ENCODE assay signal across 34 cellular contexts in genomic region chr3:40573985-40574384, GRCh38.
"Had no signal": no experiment of that assay in that cellular context is flagged by ENCODE, and none has a peak within 500 bp of the region (broad histone marks: within the 10 kb centered on the region; RNA-seq: fewer than 3 reads in every experiment).

No MANE protein-coding gene starts in this region.

- DNase-seq: activated B cell treated with CpG ODN at 0.5 μM for 24 hours; activated CD4-positive, alpha-beta T cell treated with anti-CD3 and anti-CD28 coated beads for 48 hours; activated CD4-positive, alpha-beta T cell treated with anti-CD3 and anti-CD28 coated beads, Interleukin-2, amount 50 U/mL, for 1 hour; activated CD4-positive, alpha-beta T cell treated with anti-CD3 and anti-CD28 coated beads, Interleukin-2, amount 50 U/mL, for 48 hours; activated CD8-positive, alpha-beta memory T cell treated with anti-CD3 and anti-CD28 coated beads for 24 hours; activated CD8-positive, alpha-beta memory T cell treated with anti-CD3 and anti-CD28 coated beads, Interleukin-2, amount 50 U/mL, for 4 hours; activated CD8-positive, alpha-beta T cell treated with anti-CD3 and anti-CD28 coated beads for 36 hours; activated effector memory CD4-positive, alpha-beta T cell treated with anti-CD3 and anti-CD28 coated beads, Interleukin-2, amount 50 U/mL, for 16 hours; activated naive CD4-positive, alpha-beta T cell treated with anti-CD3 and anti-CD28 coated beads for 36 hours; activated naive CD8-positive, alpha-beta T cell treated with anti-CD3 and anti-CD28 coated beads for 36 hours; activated naive CD8-positive, alpha-beta T cell treated with anti-CD3 and anti-CD28 coated beads, Interleukin-2, amount 50 U/mL, for 24 hours; activated T-cell treated with anti-CD3 and anti-CD28 coated beads, Interleukin-2, amount 50 U/mL, for 1 hour; activated T-cell treated with anti-CD3 and anti-CD28 coated beads, Interleukin-2, amount 50 U/mL, for 48 hours; adrenal gland; aorta; body of pancreas; central memory CD4-positive, alpha-beta T cell; colonic mucosa; effector CD8-positive, alpha-beta T cell; esophagus squamous epithelium; foreskin melanocyte; heart right ventricle; T-helper 17 cell; T1000; WERI-Rb-1 had no signal

- ATAC-seq: activated CD4-positive, CD25-positive, alpha-beta regulatory T cell treated with anti-CD3 and anti-CD28 coated beads, Interleukin-2, amount 50 U/mL, for 24 hours; activated CD8-positive, alpha-beta T cell treated with anti-CD3 and anti-CD28 coated beads for 36 hours; activated naive CD8-positive, alpha-beta T cell treated with anti-CD3 and anti-CD28 coated beads, Interleukin-2, amount 50 U/mL, for 24 hours; body of pancreas; gastroesophageal sphincter; heart right ventricle; T-helper 17 cell had no signal

- H3K4me1 ChIP-seq: adrenal gland, body of pancreas, breast epithelium, colonic mucosa, esophagus squamous epithelium, gastroesophageal sphincter, heart right ventricle had no signal

- H3K27ac ChIP-seq: adrenal gland, body of pancreas, breast epithelium, cardiac muscle cell, colonic mucosa, epithelial cell of prostate, esophagus squamous epithelium, gastroesophageal sphincter, heart right ventricle, WERI-Rb-1 had no signal

- H3K27ac Mint-ChIP-seq: activated B cell treated with CpG ODN at 0.5 μM for 24 hours; activated CD8-positive, alpha-beta T cell treated with anti-CD3 and anti-CD28 coated beads for 36 hours; activated naive CD4-positive, alpha-beta T cell treated with anti-CD3 and anti-CD28 coated beads for 36 hours; activated naive CD4-positive, alpha-beta T cell treated with anti-CD3 and anti-CD28 coated beads, Interleukin-2, amount 50 U/mL, for 24 hours; activated naive CD8-positive, alpha-beta T cell treated with anti-CD3 and anti-CD28 coated beads for 36 hours; activated naive CD8-positive, alpha-beta T cell treated with anti-CD3 and anti-CD28 coated beads, Interleukin-2, amount 50 U/mL, for 24 hours; activated T-helper 1 cell treated with anti-CD3 and anti-CD28 coated beads, Interleukin-12 subunit alpha, Interleukin-12 subunit beta, Interleukin-2, Interleukin-4 antibody, amounts not matched to agents 30 ng/mL and 10 ng/mL and 1 ng/mL, durations not matched to agents 14 hours and 24 hours and 36 hours; activated T-helper 2 cell treated with anti-CD3 and anti-CD28 coated beads, Interferon-gamma antibody, Interleukin-2, Interleukin-4, amounts not matched to agents 10 μg/mL and 5 μg/mL and 100 μg/mL, durations not matched to agents 14 hours and 24 hours and 36 hours; T-helper 17 cell; T-helper 2 cell treated with Interferon-gamma antibody and Interleukin-4, amounts not matched to agents 5 μg/mL and 100 μg/mL, for 36 hours had no signal

- H3K36me3 ChIP-seq: adrenal gland, breast epithelium, cardiac muscle cell, colonic mucosa, esophagus squamous epithelium, gastroesophageal sphincter, heart right ventricle, WERI-Rb-1 had no signal

- H3K4me3 Mint-ChIP-seq: activated B cell treated with CpG ODN at 0.5 μM for 24 hours; activated CD8-positive, alpha-beta T cell treated with anti-CD3 and anti-CD28 coated beads for 36 hours; activated naive CD4-positive, alpha-beta T cell treated with anti-CD3 and anti-CD28 coated beads for 36 hours; activated naive CD4-positive, alpha-beta T cell treated with anti-CD3 and anti-CD28 coated beads, Interleukin-2, amount 50 U/mL, for 24 hours; activated naive CD8-positive, alpha-beta T cell treated with anti-CD3 and anti-CD28 coated beads for 36 hours; activated naive CD8-positive, alpha-beta T cell treated with anti-CD3 and anti-CD28 coated beads, Interleukin-2, amount 50 U/mL, for 24 hours; activated T-helper 1 cell treated with anti-CD3 and anti-CD28 coated beads, Interleukin-12 subunit alpha, Interleukin-12 subunit beta, Interleukin-2, Interleukin-4 antibody, amounts not matched to agents 30 ng/mL and 10 ng/mL and 1 ng/mL, durations not matched to agents 14 hours and 24 hours and 36 hours; T-helper 17 cell; T-helper 2 cell treated with Interferon-gamma antibody and Interleukin-4, amounts not matched to agents 5 μg/mL and 100 μg/mL, for 36 hours had no signal

- H3K4me3 ChIP-seq: adrenal gland, body of pancreas, breast epithelium, cardiac muscle cell, colonic mucosa, esophagus squamous epithelium, gastroesophageal sphincter, heart right ventricle had no signal

- H3K4me1 Mint-ChIP-seq: activated B cell treated with CpG ODN at 0.5 μM for 24 hours; activated naive CD4-positive, alpha-beta T cell treated with anti-CD3 and anti-CD28 coated beads, Interleukin-2, amount 50 U/mL, for 24 hours; activated naive CD8-positive, alpha-beta T cell treated with anti-CD3 and anti-CD28 coated beads, Interleukin-2, amount 50 U/mL, for 24 hours; T-helper 17 cell had no signal

- H3K9me3 Mint-ChIP-seq: activated B cell treated with CpG ODN at 0.5 μM for 24 hours; activated CD8-positive, alpha-beta T cell treated with anti-CD3 and anti-CD28 coated beads for 36 hours; activated naive CD4-positive, alpha-beta T cell treated with anti-CD3 and anti-CD28 coated beads for 36 hours; activated naive CD4-positive, alpha-beta T cell treated with anti-CD3 and anti-CD28 coated beads, Interleukin-2, amount 50 U/mL, for 24 hours; activated naive CD8-positive, alpha-beta T cell treated with anti-CD3 and anti-CD28 coated beads for 36 hours; activated naive CD8-positive, alpha-beta T cell treated with anti-CD3 and anti-CD28 coated beads, Interleukin-2, amount 50 U/mL, for 24 hours; activated T-helper 1 cell treated with anti-CD3 and anti-CD28 coated beads, Interleukin-12 subunit alpha, Interleukin-12 subunit beta, Interleukin-2, Interleukin-4 antibody, amounts not matched to agents 30 ng/mL and 10 ng/mL and 1 ng/mL, durations not matched to agents 14 hours and 24 hours and 36 hours; activated T-helper 2 cell treated with anti-CD3 and anti-CD28 coated beads, Interferon-gamma antibody, Interleukin-2, Interleukin-4, amounts not matched to agents 10 μg/mL and 5 μg/mL and 100 μg/mL, durations not matched to agents 14 hours and 24 hours and 36 hours; T-helper 2 cell treated with Interferon-gamma antibody and Interleukin-4, amounts not matched to agents 5 μg/mL and 100 μg/mL, for 36 hours had no signal

- H3K36me3 Mint-ChIP-seq: activated naive CD4-positive, alpha-beta T cell treated with anti-CD3 and anti-CD28 coated beads, Interleukin-2, amount 50 U/mL, for 24 hours; activated naive CD8-positive, alpha-beta T cell treated with anti-CD3 and anti-CD28 coated beads for 36 hours had no signal

- H3K9me3 ChIP-seq: adrenal gland, breast epithelium, colonic mucosa, esophagus squamous epithelium, gastroesophageal sphincter had no signal
